ENCODE assay signal across 10 cellular contexts in the genomic region with DNA sequence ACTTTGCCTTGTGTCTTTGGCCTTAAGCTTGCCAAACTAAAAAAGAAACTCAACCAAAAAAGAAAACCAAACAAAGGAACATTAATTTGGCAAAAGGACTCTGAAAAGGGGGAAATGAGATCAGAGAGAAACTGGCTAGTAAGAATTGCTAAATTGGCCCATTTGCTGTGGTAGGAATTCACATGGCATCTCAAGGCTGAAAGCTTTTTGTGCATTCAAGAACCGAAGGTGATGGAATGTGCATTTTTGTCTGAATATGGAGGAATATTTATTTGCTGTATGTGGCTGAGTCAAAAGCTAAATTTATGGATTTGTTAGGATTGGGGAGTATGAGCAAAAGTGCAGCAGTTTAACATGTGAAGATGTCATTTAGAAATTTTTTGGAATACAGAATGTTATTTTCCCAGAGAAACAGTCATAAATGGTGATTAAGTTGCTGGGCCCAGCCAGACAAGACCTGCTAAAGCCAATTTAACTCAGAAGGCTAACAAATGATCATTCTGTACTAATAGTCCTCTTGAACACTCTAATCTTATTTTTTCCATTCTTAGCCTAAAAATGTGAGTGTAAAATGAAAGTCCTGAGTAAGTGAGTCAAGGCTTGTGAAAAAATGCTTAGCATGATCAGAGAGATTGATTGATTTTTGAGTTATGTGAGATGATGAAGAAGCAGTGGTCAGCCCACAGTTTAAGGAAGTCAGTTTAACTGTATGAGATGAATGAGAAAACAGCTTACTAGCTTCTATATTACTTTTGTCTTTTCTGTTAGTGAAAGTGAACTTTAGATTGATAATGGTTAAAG.
A peak's percentile ranks its signal among the peaks of the same experiment; 100 is the strongest.
DNase-seq lines count a peak whose midpoint lies in the region; ATAC-seq and TF ChIP-seq lines count a peak whose summit lies in the region.
"Had no signal": no experiment of that assay in that cellular context is flagged by ENCODE, and none has a peak within 500 bp of the region (broad histone marks: within the 10 kb centered on the region; RNA-seq: fewer than 3 reads in every experiment).

No MANE protein-coding gene starts in this region.

- 92% methylated on average over 1 of the region's 1 CpG for WGBS in smooth muscle cell (ENCODE audit: low lambda C conversion rate)

- H3K36me3 Mint-ChIP-seq in activated T-cell treated with anti-CD3 and anti-CD28 coated beads, Interleukin-2, amount 50 U/mL, for 72 hours (ENCODE audit: insufficient read depth in 2 of 2): peaks cover 3 to 4% of the 10 kb centered on the region in 2 donors

- no peak overlapping the region for H3K4me3 Mint-ChIP-seq in activated T-cell treated with anti-CD3 and anti-CD28 coated beads, Interleukin-2, amount 50 U/mL, for 72 hours
- H3K4me3 Mint-ChIP-seq: CD8-positive, alpha-beta memory T cell had no signal

- no peaks in the 10 kb centered on the region for H3F3A ChIP-seq in smooth muscle cell (ENCODE audit: low read depth)

- peaks cover 0 to 2% of the 10 kb centered on the region in 2 donors for H3K9me3 Mint-ChIP-seq in activated T-cell treated with anti-CD3 and anti-CD28 coated beads, Interleukin-2, amount 50 U/mL, for 72 hours
- H3K9me3 Mint-ChIP-seq: CD8-positive, alpha-beta memory T cell had no signal

- no peaks in the 10 kb centered on the region for H3K4me1 ChIP-seq in smooth muscle cell (ENCODE audit: low read depth)

- no peak overlapping the region for H3K9ac ChIP-seq in smooth muscle cell (ENCODE audit: low read depth)

- no peaks in the 10 kb centered on the region for H3K36me3 ChIP-seq in smooth muscle cell (ENCODE audit: low read depth)

- no peak overlapping the region for H3K4me2 ChIP-seq in smooth muscle cell

- no peak overlapping the region for H2AFZ ChIP-seq in smooth muscle cell (ENCODE audit: low read depth)

- H3K4me1 Mint-ChIP-seq in activated T-cell treated with anti-CD3 and anti-CD28 coated beads, Interleukin-2, amount 50 U/mL, for 72 hours (ENCODE audit: low read depth): no peaks in the 10 kb centered on the region

- H3K27ac ChIP-seq in smooth muscle cell (ENCODE audit: low read depth) (peak overlapping the region; percentile 13), caudate nucleus (ENCODE audit: low read depth, low read length) (no peak overlapping the region)

- peak; percentile 84 for ATAC-seq in SK-N-SH treated with all-trans-retinoic acid at 6 μM for 48 hours
- ATAC-seq in activated T-cell treated with anti-CD3 and anti-CD28 coated beads, Interleukin-2, amount 50 U/mL, for 72 hours (replicated peaks in 1 of 2): no peak

- H3K9me3 ChIP-seq in smooth muscle cell (replicated peaks; ENCODE audit: low read depth): no peaks in the 10 kb centered on the region

- H3K27me3 Mint-ChIP-seq in activated T-cell treated with anti-CD3 and anti-CD28 coated beads, Interleukin-2, amount 50 U/mL, for 72 hours (ENCODE audit: low read depth): no peaks in the 10 kb centered on the region
- H3K27me3 Mint-ChIP-seq: CD8-positive, alpha-beta memory T cell had no signal

- no peaks in the 10 kb centered on the region for H3K27me3 ChIP-seq in smooth muscle cell (ENCODE audit: low read depth)

- no peak overlapping the region for H3K27ac Mint-ChIP-seq in activated T-cell treated with anti-CD3 and anti-CD28 coated beads, Interleukin-2, amount 50 U/mL, for 72 hours
- H3K27ac Mint-ChIP-seq: CD8-positive, alpha-beta memory T cell had no signal

- TF ChIP-seq CTCF in fibroblast of the aortic adventitia (IDR thresholded peaks at IDR 0.05; ENCODE audit: insufficient read depth, low read length) (peak; percentile 59), smooth muscle cell (IDR thresholded peaks at IDR 0.05; ENCODE audit: borderline replicate concordance, insufficient read depth, poor library complexity, severe bottlenecking) (no peak)

- H4K20me1 ChIP-seq in smooth muscle cell (ENCODE audit: low read depth): peaks cover 30% of the 10 kb centered on the region

- H3K79me2 ChIP-seq in smooth muscle cell (ENCODE audit: low read depth): peaks cover 46% of the 10 kb centered on the region

- H3K4me3 ChIP-seq in fibroblast of the aortic adventitia (ENCODE audit: low read depth, low read length): no peak overlapping the region
- no peak overlapping the region for H3K4me3 ChIP-seq in smooth muscle cell

- DNase-seq in GM04503 (ENCODE audit: low read depth) (peak; percentile 88), fibroblast of the aortic adventitia (ENCODE audit: low read depth) (peak; percentile 87), smooth muscle cell (lab: John Stamatoyannopoulos, UW; ENCODE audit: unreplicated experiment) (no peak), NCI-H1048 (lab: John Stamatoyannopoulos, UW) (no peak), caudate nucleus (lab: John Stamatoyannopoulos, UW) (no peak)
- DNase-seq in activated T-cell treated with anti-CD3 and anti-CD28 coated beads, Interleukin-2, amount 50 U/mL, for 72 hours: no peak
- DNase-seq in activated CD8-positive, alpha-beta memory T cell treated with anti-CD3 and anti-CD28 coated beads for 24 hours: no peak
- DNase-seq: CD8-positive, alpha-beta memory T cell; Kasumi-1 had no signal

TF ChIP-seq in SK-N-SH treated with all-trans-retinoic acid at 6 μM for 48 hours, 23 proteins besides CTCF, POLR2A, EP300 and RAD21 (continues in another document):
- TF ChIP-seq ZFP30 (CRISPR knock-in tag; IDR thresholded peaks at IDR 0.05) (peak; percentile 47; the same call in 1 of the 2 replicates), TSHZ2 (CRISPR knock-in tag; IDR thresholded peaks at IDR 0.05) (no peak), BACH2 (CRISPR knock-in tag; IDR thresholded peaks at IDR 0.05; ENCODE audit: borderline replicate concordance) (no peak), SNAI2 (CRISPR knock-in tag; IDR thresholded peaks at IDR 0.05) (no peak), OSR1 (CRISPR knock-in tag; IDR thresholded peaks at IDR 0.05) (no peak), PPARA (CRISPR knock-in tag; IDR thresholded peaks at IDR 0.05; ENCODE audit: borderline replicate concordance) (no peak), ISL1 (CRISPR knock-in tag; IDR thresholded peaks at IDR 0.05) (peak; percentile 91), ZC3H10 (CRISPR knock-in tag; IDR thresholded peaks at IDR 0.05) (peak; percentile 56; the same call in 1 of the 2 replicates), CSRNP3 (CRISPR knock-in tag; IDR thresholded peaks at IDR 0.05) (no peak), GLIS3 (CRISPR knock-in tag; IDR thresholded peaks at IDR 0.05) (peak; percentile 35; the same call in 1 of the 2 replicates), RARB (CRISPR knock-in tag; IDR thresholded peaks at IDR 0.05) (no peak), ZNF70 (CRISPR knock-in tag; IDR thresholded peaks at IDR 0.05) (no peak), ZFP3 (CRISPR knock-in tag; IDR thresholded peaks at IDR 0.05) (peak; percentile 49; the same call in 1 of the 2 replicates)
- TF ChIP-seq, protein P1, sequence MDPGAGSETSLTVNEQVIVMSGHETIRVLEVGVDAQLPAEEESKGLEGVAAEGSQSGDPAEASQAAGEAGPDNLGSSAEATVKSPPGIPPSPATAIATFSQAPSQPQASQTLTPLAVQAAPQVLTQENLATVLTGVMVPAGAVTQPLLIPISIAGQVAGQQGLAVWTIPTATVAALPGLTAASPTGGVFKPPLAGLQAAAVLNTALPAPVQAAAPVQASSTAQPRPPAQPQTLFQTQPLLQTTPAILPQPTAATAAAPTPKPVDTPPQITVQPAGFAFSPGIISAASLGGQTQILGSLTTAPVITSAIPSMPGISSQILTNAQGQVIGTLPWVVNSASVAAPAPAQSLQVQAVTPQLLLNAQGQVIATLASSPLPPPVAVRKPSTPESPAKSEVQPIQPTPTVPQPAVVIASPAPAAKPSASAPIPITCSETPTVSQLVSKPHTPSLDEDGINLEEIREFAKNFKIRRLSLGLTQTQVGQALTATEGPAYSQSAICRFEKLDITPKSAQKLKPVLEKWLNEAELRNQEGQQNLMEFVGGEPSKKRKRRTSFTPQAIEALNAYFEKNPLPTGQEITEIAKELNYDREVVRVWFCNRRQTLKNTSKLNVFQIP (CRISPR knock-in tag; IDR thresholded peaks at IDR 0.05; ENCODE audit: borderline replicate concordance, low read depth): no peak

Comparison
In these comparisons a context has a peak if more than half of its experiments do, and no peak if none do; other contexts are left out.
1. DNase-seq: peak in GM04503 (single experiment) and fibroblast of the aortic adventitia (single experiment); none in smooth muscle cell (single experiment), NCI-H1048 (single experiment), activated T-cell treated with anti-CD3 and anti-CD28 coated beads, Interleukin-2, amount 50 U/mL, for 72 hours (0 of 2), activated CD8-positive, alpha-beta memory T cell treated with anti-CD3 and anti-CD28 coated beads for 24 hours (single experiment) and caudate nucleus (0 of 61).